In the genomic region with DNA sequence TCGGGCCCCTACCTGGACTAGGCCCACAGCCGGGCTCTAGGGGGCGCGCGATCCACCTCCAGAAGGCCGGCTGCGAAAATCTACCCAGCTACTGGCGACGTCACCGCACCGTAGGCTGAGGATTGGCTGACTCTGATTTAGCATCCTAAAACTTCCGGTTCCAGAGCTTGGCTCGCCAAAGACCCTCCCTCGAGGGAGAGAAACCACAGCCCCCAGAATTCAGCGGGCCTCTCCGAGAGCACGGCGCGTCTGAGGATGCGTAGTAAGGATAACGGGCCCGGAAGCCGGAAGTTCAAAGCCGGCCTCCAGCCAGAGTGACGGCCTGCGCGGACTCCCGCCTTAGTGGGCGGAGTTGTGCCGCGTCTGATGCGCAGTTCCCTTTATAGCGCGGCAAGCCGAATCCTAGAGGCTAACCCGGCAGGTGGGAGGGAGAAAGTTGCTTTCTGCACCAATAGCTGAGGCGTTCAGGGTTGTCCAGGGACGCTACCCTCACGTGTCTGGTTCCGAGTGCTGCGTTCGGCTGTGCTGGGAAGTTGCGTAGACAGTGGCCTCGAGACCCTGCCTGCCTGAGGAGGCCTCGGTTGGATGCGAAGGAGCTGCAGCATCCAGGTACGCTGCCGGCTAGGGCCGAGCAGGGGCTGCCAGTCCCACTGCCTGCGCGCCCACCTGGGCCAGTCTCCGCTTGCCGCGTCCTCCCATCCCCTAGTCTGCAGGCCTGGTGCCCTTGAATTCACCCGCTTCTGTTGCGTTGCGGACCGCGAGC, we compare ENCODE assay signal across 8 cellular contexts. TPM values are rescaled to one million over a fixed set of nuclear protein-coding genes. Genes with fewer than 3 reads are reported as not detected.
A peak's percentile ranks its signal among the peaks of the same experiment; 100 is the strongest.
DNase-seq lines count a peak whose midpoint lies in the region; ATAC-seq and TF ChIP-seq lines count a peak whose summit lies in the region.

TSS of gene COX14 (plus strand) at position 544 of the 763 bp plus-strand sequence. CDS start 7,808 bp downstream, outside the sequence.

- peak within 1 kb of the TSS; percentile 71 for H3K27ac ChIP-seq in Panc1 (ENCODE audit: low read length)
- H3K27ac ChIP-seq in muscle layer of duodenum (ENCODE audit: low read length), result peak within 1 kb of the TSS; percentile 98

- intact Hi-C loops in Panc1 (cut with micrococcal nuclease; ENCODE audit: unreplicated experiment), result loop anchor here (5.0 kb wide), 1 partner anchor 55 kb away; the partner anchor contains the start of gene CERS5

- POLR2A ChIA-PET in Panc1 (lab: Charles Lee), result interaction anchor here (0.5 to 0.7 kb wide), 5 partner anchors 12 to 774 kb away, joined by 3 to 7 read pairs (median 3); no protein-coding TSS in a partner anchor

- peak; percentile 81 for ATAC-seq in GM21717 (IDR thresholded peaks at IDR 0.05; ENCODE audit: unreplicated experiment)
- peak; percentile 94 for ATAC-seq in Panc1
- peak; percentile 95 for ATAC-seq in esophagus mucosa

- BruUV-seq in Panc1 (replicated peaks; lab: Mats Ljungman, UMichigan), result no TSS peak

- H3K4me1 ChIP-seq in Panc1 (ENCODE audit: control insufficient read depth, insufficient read depth, low read length) (peaks cover 15% of the 10 kb centered on the region), muscle layer of duodenum (ENCODE audit: control insufficient read depth in 1 of 2, insufficient read depth in 2 of 2, low read length in 2 of 2) (peaks cover 18 to 25% of the 10 kb centered on the region in 2 donors)

- peak; percentile 99 for TF ChIP-seq CTCF in Panc1 (IDR thresholded peaks at IDR 0.05)

- DNase-seq in DMS53 treated with DMSO at 0.1 percent for 48 hours (lab: John Stamatoyannopoulos, UW; ENCODE audit: unreplicated experiment) (peak; percentile 98), KG1 (lab: John Stamatoyannopoulos, UW) (peak; percentile 98), Panc1 (ENCODE audit: low read depth, low spot score) (peak; percentile 99)
- DNase-seq in activated T-cell treated with anti-CD3 and anti-CD28 coated beads, Interleukin-2, amount 50 U/mL, for 48 hours, result peak; percentile 99 to 100
- DNase-seq in stimulated activated CD8-positive, alpha-beta memory T cell treated with anti-CD3 and anti-CD28 coated beads, Interleukin-7, amount 100 ng/mL, for 48 hours (ENCODE audit: extremely low read depth in 1 of 2, low read depth in 1 of 2), result peak; percentile 98

- CTCF ChIA-PET in Panc1 (lab: Charles Lee), result interaction anchor here (0.5 to 2.6 kb wide), 16 partner anchors 11 to 407 kb away, joined by 3 to 15 read pairs (median 5); partner anchors contain the start of genes CERS5 and SMARCD1

- in situ Hi-C loops in Panc1 (cut with HindIII; ENCODE audit: low pct_unique_long_range_greater_than_20kb, low sequenced_read_pairs), result no loop called here

- H3K4me3 ChIP-seq in Panc1 (ENCODE audit: low read depth in 2 of 2, low read length in 2 of 2) (peak within 1 kb of the TSS; percentile 64 to 99), muscle layer of duodenum (ENCODE audit: low read depth in 1 of 2, low read length in 2 of 2) (peak within 1 kb of the TSS; percentile 92 to 96)

- no peaks in the 10 kb centered on the region for H3K36me3 ChIP-seq in Panc1 (ENCODE audit: control insufficient read depth, insufficient read depth, low read length)
- H3K36me3 ChIP-seq in muscle layer of duodenum (ENCODE audit: control insufficient read depth in 1 of 2, insufficient read depth in 2 of 2, low read length in 2 of 2), result peaks cover 3 to 4% of the 10 kb centered on the region in 2 donors

- H3K27me3 ChIP-seq in Panc1 (ENCODE audit: control insufficient read depth, insufficient read depth, low read length) (no peaks in the 10 kb centered on the region), muscle layer of duodenum (ENCODE audit: low read depth, low read length) (no peaks in the 10 kb centered on the region)

- H3K9me3 ChIP-seq in Panc1 (ENCODE audit: control insufficient read depth, insufficient read depth, low read depth, low read length) (no peaks in the 10 kb centered on the region), muscle layer of duodenum (ENCODE audit: control insufficient read depth in 1 of 2, low read length in 2 of 2) (no peaks in the 10 kb centered on the region)

RNA-seq across cellular contexts. Expression of gene COX14, which starts in this region (rescaled TPM):
- total RNA-seq in Panc1 (2021; ENCODE audit: unreplicated experiment) (74.5 TPM), esophagus mucosa (37.9 TPM)
- polyA plus RNA-seq in Panc1 (2012; ENCODE audit: insufficient read length), result 81.3 TPM

Comparison
In these comparisons a context has a peak if more than half of its experiments do, and no peak if none do; other contexts are left out.
1. Peak in every context shown above with its lines: DNase-seq, ATAC-seq, H3K4me3 ChIP-seq and H3K27ac ChIP-seq.